Comparison of ENCODE assay signal across 1 cellular context in genomic region chr1:113904292-113904673, GRCh38.
A peak's percentile ranks its signal among the peaks of the same experiment; 100 is the strongest.
TF ChIP-seq lines count a peak whose summit lies in the region.

No MANE protein-coding gene starts in this region.

TF ChIP-seq in H1, 55 proteins besides CTCF, POLR2A, EP300 and RAD21:
- TF ChIP-seq BACH1 (IDR thresholded peaks at IDR 0.05; ENCODE audit: low read length) (no peak), RBBP5 (IDR thresholded peaks at IDR 0.05; ENCODE audit: borderline replicate concordance, low read depth, low read length) (no peak), SP1 (IDR thresholded peaks at IDR 0.05; ENCODE audit: low read depth, low read length) (no peak), JUN (IDR thresholded peaks at IDR 0.05; ENCODE audit: low read depth, low read length) (no peak), TBP (IDR thresholded peaks at IDR 0.05; ENCODE audit: low read depth, low read length) (no peak), TCF12 (IDR thresholded peaks at IDR 0.05; ENCODE audit: low read depth, low read length) (no peak), YY1 (IDR thresholded peaks at IDR 0.05; ENCODE audit: low read depth, low read length) (no peak), HDAC6 (IDR thresholded peaks at IDR 0.05; ENCODE audit: low read depth, low read length) (no peak), ATF2 (IDR thresholded peaks at IDR 0.05; ENCODE audit: low read length) (no peak), POLR2AphosphoS5 (IDR thresholded peaks at IDR 0.05; ENCODE audit: low read depth, low read length) (no peak), SP2 (IDR thresholded peaks at IDR 0.05; ENCODE audit: low read length) (no peak), GTF2F1 (IDR thresholded peaks at IDR 0.05; ENCODE audit: borderline replicate concordance, low read depth, low read length) (no peak), HDAC2 (IDR thresholded peaks at IDR 0.05; ENCODE audit: borderline replicate concordance in 1 of 2, low read depth in 2 of 2, low read length in 2 of 2) (0 out of 4 replicates have a peak, but pooled peaks of 1 of the 2 experiments have one; percentile 10), CHD2 (IDR thresholded peaks at IDR 0.05; ENCODE audit: low read length) (no peak), BRCA1 (IDR thresholded peaks at IDR 0.05; ENCODE audit: low read depth, low read length) (no peak), ZNF274 (IDR thresholded peaks at IDR 0.05; ENCODE audit: borderline replicate concordance, extremely low read depth, low read length) (no peak), RXRA (IDR thresholded peaks at IDR 0.05; ENCODE audit: insufficient read depth, low read depth, low read length) (no peak), ASH2L (IDR thresholded peaks at IDR 0.05; ENCODE audit: low read length) (no peak), TAF7 (optimal IDR thresholded peaks at IDR 0.05; ENCODE audit: borderline replicate concordance, low read depth, low read length) (no peak), POU5F1 (IDR thresholded peaks at IDR 0.05; ENCODE audit: low read depth, low read length) (no peak), USF2 (IDR thresholded peaks at IDR 0.05; ENCODE audit: low read length) (no peak), CREB1 (IDR thresholded peaks at IDR 0.05) (no peak), SIN3A (conservative IDR thresholded peaks at IDR 0.05 in 1 of 2, IDR thresholded peaks at IDR 0.05 in 1 of 2; ENCODE audit: low read depth in 1 of 2, low read length in 2 of 2) (0 out of 4 replicates have a peak, but pooled peaks of 1 of the 2 experiments have one; percentile 65), KDM5A (IDR thresholded peaks at IDR 0.05; ENCODE audit: low read length) (no peak), PHF8 (conservative IDR thresholded peaks at IDR 0.05; ENCODE audit: low read depth, low read length) (no peak), CBX5 (IDR thresholded peaks at IDR 0.05; ENCODE audit: low read depth, low read length) (no peak), SP4 (IDR thresholded peaks at IDR 0.05; ENCODE audit: low read length) (no peak), RFX5 (IDR thresholded peaks at IDR 0.05; ENCODE audit: borderline replicate concordance, low read depth, low read length) (no peak), NANOG (IDR thresholded peaks at IDR 0.05; ENCODE audit: insufficient read depth, low read depth, low read length, poor library complexity, severe bottlenecking) (no peak), CHD1 (IDR thresholded peaks at IDR 0.05; ENCODE audit: low read depth, low read length) (no peak), MAX (IDR thresholded peaks at IDR 0.05) (peak; percentile 52; the same call in 1 of the 2 replicates), E2F6 (IDR thresholded peaks at IDR 0.05) (no peak), SRF (IDR thresholded peaks at IDR 0.05; ENCODE audit: low read depth, low read length) (no peak), SUZ12 (IDR thresholded peaks at IDR 0.05; ENCODE audit: low read length) (no peak), SAP30 (IDR thresholded peaks at IDR 0.05; ENCODE audit: insufficient read depth, insufficient replicate concordance, low read length) (peak; percentile 76), TEAD4 (IDR thresholded peaks at IDR 0.05; ENCODE audit: low read depth, low read length) (peak; percentile 28; the same call in 1 of the 2 replicates), EGR1 (IDR thresholded peaks at IDR 0.05; ENCODE audit: borderline replicate concordance, low read depth, low read length) (no peak), TAF1 (IDR thresholded peaks at IDR 0.05; ENCODE audit: low read depth, low read length) (no peak; the same call in none of the 2 replicates), BCL11A (IDR thresholded peaks at IDR 0.05; ENCODE audit: low read depth in 2 of 2, low read length in 2 of 2) (no peak), EZH2 (IDR thresholded peaks at IDR 0.05; ENCODE audit: low read depth, low read length, severe bottlenecking) (no peak)
